In the genomic region with DNA sequence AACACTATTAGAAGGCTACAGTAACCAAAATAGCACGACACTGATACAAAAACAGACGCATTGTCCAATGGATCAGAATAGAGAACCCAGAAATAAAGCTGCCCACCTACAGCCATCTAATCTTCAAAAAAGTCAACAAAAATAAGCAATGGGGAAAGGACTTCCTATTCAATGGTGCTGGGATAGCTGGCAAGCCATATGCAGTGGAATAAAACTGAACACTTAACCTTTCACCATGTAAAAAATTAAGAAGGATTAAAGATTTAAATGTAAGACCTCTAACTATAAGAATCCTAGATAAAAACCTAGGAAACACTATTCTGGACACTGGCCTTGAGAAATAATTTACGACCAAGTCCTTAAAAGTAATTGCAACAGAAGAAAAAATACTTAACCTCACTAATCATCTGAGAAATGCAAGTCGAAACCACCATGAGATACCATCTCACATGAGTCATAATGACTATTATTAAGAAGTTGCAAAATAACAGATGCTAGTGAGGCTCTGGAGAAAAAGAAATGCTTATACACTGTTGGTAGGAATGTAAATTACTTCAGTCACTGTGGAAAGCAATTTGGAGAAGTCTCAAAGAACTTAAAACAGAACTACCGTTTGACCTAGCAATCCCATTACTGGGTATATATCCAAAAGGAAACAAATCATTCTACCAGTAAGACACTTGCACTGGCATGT, we compare ENCODE assay signal across 12 cellular contexts.
DNase-seq lines count a peak whose midpoint lies in the region; ATAC-seq, FAIRE-seq and TF ChIP-seq lines count a peak whose summit lies in the region.
"Had no signal": no experiment of that assay in that cellular context is flagged by ENCODE, and none has a peak within 500 bp of the region (broad histone marks: within the 10 kb centered on the region; RNA-seq: fewer than 3 reads in every experiment).

No MANE protein-coding gene starts in this region.

- intact Hi-C loops in activated CD4-positive, alpha-beta T cell treated with anti-CD3 and anti-CD28 coated beads, Interleukin-2, amount 10 ng/mL, durations not matched to agents 24 days and 14 days (cut with micrococcal nuclease) = no loop called here

- no peak for TF ChIP-seq POLR2A in A549 (IDR thresholded peaks at IDR 0.05; ENCODE audit: low read length)

- peak in 1 of 2 experiments; percentile 59 for DNase-seq in A549 (ENCODE audit: low read depth in 1 of 2, low spot score in 1 of 2)
- peak; percentile 81 for DNase-seq in HT-29 (ENCODE audit: low spot score)
- peak; percentile 10 for DNase-seq in SKM-1 (lab: John Stamatoyannopoulos, UW; ENCODE audit: unreplicated experiment)
- DNase-seq in foreskin keratinocyte = peak; percentile 95 to 99
- no peak for DNase-seq in AG20443 (ENCODE audit: low spot score)
- DNase-seq in HK-2 (ENCODE audit: unreplicated experiment) = no peak
- no peak for DNase-seq in activated CD4-positive, alpha-beta T cell treated with anti-CD3 and anti-CD28 coated beads, Interleukin-2, amount 10 ng/mL, durations not matched to agents 24 days and 14 days
- DNase-seq in activated gamma-delta T cell treated with Interleukin-2 at 50 U/mL for 16 hours = no peak
- DNase-seq: activated T-cell treated with anti-CD3 and anti-CD28 coated beads, Interleukin-2, amount 50 U/mL, for 1 hour; effector memory CD8-positive, alpha-beta T cell; upper lobe of left lung had no signal

- peak overlapping the region; percentile 51 for H3K4me2 ChIP-seq in A549

- H3K4me1 ChIP-seq in A549 = peaks cover 11% of the 10 kb centered on the region
- peaks cover 28% of the 10 kb centered on the region for H3K4me1 ChIP-seq in foreskin keratinocyte
- H3K4me1 ChIP-seq: upper lobe of left lung had no signal

- ATAC-seq in A549 (peak; percentile 74 to 82), foreskin keratinocyte (peak; percentile 97)
- ATAC-seq: effector memory CD8-positive, alpha-beta T cell had no signal

- POLR2A ChIA-PET in A549 (lab: Yijun Ruan, JAX) = interaction anchor here (1.0 kb wide), 1 partner anchor 230 kb away, joined by 3 read pairs; no protein-coding TSS in a partner anchor

- peak; percentile 82 for FAIRE-seq in A549 (lab: Jason Lieb, UNC)

- no peaks in the 10 kb centered on the region for H3K27me3 ChIP-seq in foreskin keratinocyte
- H3K27me3 ChIP-seq: upper lobe of left lung had no signal

- peak; percentile 38 to 49; a peak in 1 of 5 replicates for TF ChIP-seq EP300 in A549 (IDR thresholded peaks at IDR 0.05)

- H3K27ac Mint-ChIP-seq in activated CD4-positive, alpha-beta T cell treated with anti-CD3 and anti-CD28 coated beads, Interleukin-2, amount 10 ng/mL, durations not matched to agents 24 days and 14 days = no peak overlapping the region
- H3K27ac Mint-ChIP-seq: CD14-positive monocyte; effector memory CD8-positive, alpha-beta T cell had no signal

- no peaks in the 10 kb centered on the region for H3K36me3 Mint-ChIP-seq in activated CD4-positive, alpha-beta T cell treated with anti-CD3 and anti-CD28 coated beads, Interleukin-2, amount 10 ng/mL, durations not matched to agents 24 days and 14 days (ENCODE audit: low read depth)
- H3K36me3 Mint-ChIP-seq: CD14-positive monocyte had no signal

- no peak overlapping the region for H3K4me3 Mint-ChIP-seq in activated CD4-positive, alpha-beta T cell treated with anti-CD3 and anti-CD28 coated beads, Interleukin-2, amount 10 ng/mL, durations not matched to agents 24 days and 14 days
- H3K4me3 Mint-ChIP-seq: CD14-positive monocyte; effector memory CD8-positive, alpha-beta T cell had no signal

- CTCF ChIA-PET in A549 (lab: Yijun Ruan, JAX) = no interaction called here

- H3K9me3 ChIP-seq in A549 = no peaks in the 10 kb centered on the region; the same call in 2 of the 3 replicates
- H3K9me3 ChIP-seq: upper lobe of left lung had no signal

- WGBS in A549 (ENCODE audit: missing lambda C conversion rate) = 31% methylated on average over 5 of the region's 5 CpGs

- H3K27me3 Mint-ChIP-seq in activated CD4-positive, alpha-beta T cell treated with anti-CD3 and anti-CD28 coated beads, Interleukin-2, amount 10 ng/mL, durations not matched to agents 24 days and 14 days = no peaks in the 10 kb centered on the region
- H3K27me3 Mint-ChIP-seq: effector memory CD8-positive, alpha-beta T cell had no signal

- H3K4me3 ChIP-seq in A549 = no peak overlapping the region
- H3K4me3 ChIP-seq: upper lobe of left lung had no signal

- H3K4me1 Mint-ChIP-seq in activated CD4-positive, alpha-beta T cell treated with anti-CD3 and anti-CD28 coated beads, Interleukin-2, amount 10 ng/mL, durations not matched to agents 24 days and 14 days = no peaks in the 10 kb centered on the region

- H3K27ac ChIP-seq in A549 = peak overlapping the region; percentile 52 to 75; a peak in 5 of 6 replicates
- peak overlapping the region; percentile 83 for H3K27ac ChIP-seq in foreskin keratinocyte
- H3K27ac ChIP-seq: upper lobe of left lung had no signal

- TF ChIP-seq CTCF in A549 (IDR thresholded peaks at IDR 0.05) = no peak
- peak; percentile 71 for TF ChIP-seq CTCF in foreskin keratinocyte (conservative IDR thresholded peaks at IDR 0.05)

- H3K9me3 Mint-ChIP-seq in activated CD4-positive, alpha-beta T cell treated with anti-CD3 and anti-CD28 coated beads, Interleukin-2, amount 10 ng/mL, durations not matched to agents 24 days and 14 days = peaks cover 7% of the 10 kb centered on the region

- peak in 1 of 2 experiments; percentile 36; a peak in 1 of 5 replicates for TF ChIP-seq RAD21 in A549 (conservative IDR thresholded peaks at IDR 0.05 in 1 of 2, IDR thresholded peaks at IDR 0.05 in 1 of 2)

TF ChIP-seq in A549, 52 proteins besides CTCF, POLR2A, EP300 and RAD21:
- TF ChIP-seq SREBF2 (IDR thresholded peaks at IDR 0.05) (no peak), CEBPB (IDR thresholded peaks at IDR 0.05) (peak; percentile 84 to 86), JUN (IDR thresholded peaks at IDR 0.05) (no peak; a peak in 1 of 5 replicates), FOSL2 (IDR thresholded peaks at IDR 0.05) (peak; percentile 91), FOSL2 (CRISPR knock-in tag; IDR thresholded peaks at IDR 0.05) (peak; percentile 88), JUNB (IDR thresholded peaks at IDR 0.05) (peak; percentile 91), NPAS2 (CRISPR knock-in tag; IDR thresholded peaks at IDR 0.05; ENCODE audit: borderline replicate concordance) (no peak), GATA3 (IDR thresholded peaks at IDR 0.05; ENCODE audit: borderline replicate concordance) (peak; percentile 83)
- TF ChIP-seq, protein P1, sequence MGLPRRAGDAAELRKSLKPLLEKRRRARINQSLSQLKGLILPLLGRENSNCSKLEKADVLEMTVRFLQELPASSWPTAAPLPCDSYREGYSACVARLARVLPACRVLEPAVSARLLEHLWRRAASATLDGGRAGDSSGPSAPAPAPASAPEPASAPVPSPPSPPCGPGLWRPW (IDR thresholded peaks at IDR 0.05) = peak; percentile 59; the same call in 1 of the 2 replicates

Comparison
In these comparisons a context has a peak if more than half of its experiments do, and no peak if none do; other contexts are left out.
1. DNase-seq: peak in HT-29 (single experiment), SKM-1 (single experiment) and foreskin keratinocyte (2 of 2); none in AG20443 (single experiment), HK-2 (single experiment), activated CD4-positive, alpha-beta T cell treated with anti-CD3 and anti-CD28 coated beads, Interleukin-2, amount 10 ng/mL, durations not matched to agents 24 days and 14 days (single experiment) and activated gamma-delta T cell treated with Interleukin-2 at 50 U/mL for 16 hours (single experiment).